8 cellular contexts compared by ENCODE assay signal in the genomic region with DNA sequence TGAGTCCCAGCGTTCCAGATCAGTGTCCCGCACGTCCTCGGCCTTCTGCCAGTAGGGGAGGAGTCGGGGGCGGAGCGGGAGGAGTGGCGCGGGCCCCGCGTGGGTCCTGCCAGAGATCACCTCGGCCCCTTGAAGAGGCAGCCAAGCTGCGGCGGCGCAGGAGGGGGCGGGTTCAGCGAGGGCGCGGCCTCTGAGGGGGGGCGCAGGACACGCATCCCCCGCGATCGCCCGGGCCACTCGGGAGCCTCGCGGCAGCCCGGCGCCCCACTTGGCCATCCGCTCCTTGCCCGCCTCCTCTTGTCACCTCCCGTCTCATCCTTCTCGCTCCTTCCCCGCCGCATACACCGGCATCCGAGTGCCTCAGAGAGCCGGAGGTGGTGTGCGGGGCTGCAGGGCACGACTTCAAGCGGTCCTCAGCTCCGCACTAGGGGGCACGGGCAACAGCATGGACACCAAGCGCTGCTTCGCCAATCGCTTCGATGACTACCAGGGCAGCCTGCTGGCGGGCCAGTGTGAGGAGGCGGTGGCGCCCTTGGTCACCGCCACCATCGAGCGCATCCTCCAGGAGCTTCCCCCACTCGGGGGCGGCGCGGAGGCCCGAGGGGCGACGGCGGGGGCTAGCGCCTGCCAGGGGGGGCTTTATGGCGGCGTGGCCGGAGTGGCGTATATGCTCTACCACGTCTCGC. TPM values are rescaled to one million over a fixed set of nuclear protein-coding genes. Genes with fewer than 3 reads are reported as not detected.
DNase-seq lines count a peak whose midpoint lies in the region; ATAC-seq and TF ChIP-seq lines count a peak whose summit lies in the region.
"Not testable (repeated sequence)": the region's sequence is repeated elsewhere in the genome, so short reads cannot be mapped to it uniquely, and the experiment has no call there.

A gene (plus strand): TSS at position 236 of the 686 bp plus-strand sequence. CDS start 210 bp downstream, at position 446.

- not testable (repeated sequence) for TF ChIP-seq CTCF in PC-9 (conservative IDR thresholded peaks at IDR 0.05); hepatocyte (IDR thresholded peaks at IDR 0.05; ENCODE audit: poor library complexity); nephron (IDR thresholded peaks at IDR 0.05; ENCODE audit: unreplicated experiment in 3 of 3)

- H3K4me3 ChIP-seq in PC-9, result peak within 1 kb of the TSS; percentile 60
- not testable (repeated sequence) for H3K4me3 ChIP-seq in hepatocyte

- BruUV-seq in PC-9 (replicated peaks; lab: Mats Ljungman, UMichigan), result not testable (repeated sequence)

- POLR2A ChIA-PET in PC-9 (lab: Charles Lee; ENCODE audit: unreplicated experiment), result interaction anchor here (0.6 kb wide), 1 partner anchor 115 kb away, joined by 13 read pairs; no protein-coding TSS in a partner anchor

- peak within 1 kb of the TSS; percentile 74 for H2AFZ ChIP-seq in PC-9
- H2AFZ ChIP-seq in hepatocyte, result not testable (repeated sequence)

- DNase-seq in COLO668 (lab: John Stamatoyannopoulos, UW; ENCODE audit: unreplicated experiment) (peak; percentile 25), PC-9 (peak in 1 of 2 experiments; percentile 30), cerebellum (ENCODE audit: low spot score) (peak; percentile 8), hepatocyte (ENCODE audit: low spot score) (peak; percentile 22)
- DNase-seq in activated CD8-positive, alpha-beta memory T cell treated with anti-CD3 and anti-CD28 coated beads, Interleukin-2, amount 50 U/mL, for 48 hours, result peak; percentile 44
- DNase-seq in stimulated activated naive B cell treated with anti-CD40 and anti-IgM and Interleukin-4, amounts not matched to agents 10 μg/mL and 1 μg/mL and 100 μg/mL, for 72 hours, result not testable (repeated sequence)

- not testable (repeated sequence) for H3K9me3 ChIP-seq in PC-9 (ENCODE audit: insufficient read depth, low read depth); hepatocyte (ENCODE audit: low read depth)

- peak within 1 kb of the TSS; percentile 75 to 88 (median 83) for H3K4me3 Mint-ChIP-seq in nephron
- H3K4me3 Mint-ChIP-seq in stimulated activated naive B cell treated with anti-CD40 and anti-IgM and Interleukin-4, amounts not matched to agents 10 μg/mL and 1 μg/mL and 100 μg/mL, for 72 hours, result peak within 1 kb of the TSS; percentile 82 to 83

- H3K9me3 Mint-ChIP-seq in nephron, result peaks cover 12% of the 10 kb centered on the region
- H3K9me3 Mint-ChIP-seq in stimulated activated naive B cell treated with anti-CD40 and anti-IgM and Interleukin-4, amounts not matched to agents 10 μg/mL and 1 μg/mL and 100 μg/mL, for 72 hours, result not testable (repeated sequence)

- not testable (repeated sequence) for H3K4me1 Mint-ChIP-seq in nephron
- peaks cover 2 to 11% of the 10 kb centered on the region in 2 donors for H3K4me1 Mint-ChIP-seq in stimulated activated naive B cell treated with anti-CD40 and anti-IgM and Interleukin-4, amounts not matched to agents 10 μg/mL and 1 μg/mL and 100 μg/mL, for 72 hours

- H3F3A ChIP-seq in PC-9 (ENCODE audit: insufficient read depth, low read depth), result not testable (repeated sequence)

- not testable (repeated sequence) for H3K79me2 ChIP-seq in PC-9 (ENCODE audit: low read depth); hepatocyte

- not testable (repeated sequence) for H3K27me3 ChIP-seq in PC-9 (ENCODE audit: insufficient read depth, low read depth); hepatocyte

- peaks cover 23% of the 10 kb centered on the region for H3K27me3 Mint-ChIP-seq in nephron (ENCODE audit: low read depth)
- H3K27me3 Mint-ChIP-seq in stimulated activated naive B cell treated with anti-CD40 and anti-IgM and Interleukin-4, amounts not matched to agents 10 μg/mL and 1 μg/mL and 100 μg/mL, for 72 hours, result peaks cover 15 to 37% of the 10 kb centered on the region in 2 donors

- H3K4me2 ChIP-seq in PC-9 (peak within 1 kb of the TSS; percentile 82), hepatocyte (peak within 1 kb of the TSS; percentile 75)

- peak; percentile 25 for ATAC-seq in HG03439 (IDR thresholded peaks at IDR 0.05; ENCODE audit: unreplicated experiment)
- ATAC-seq in stimulated activated naive B cell treated with anti-CD40 and anti-IgM and Interleukin-4, amounts not matched to agents 10 μg/mL and 1 μg/mL and 100 μg/mL, for 72 hours (replicated peaks), result peak; percentile 33 to 38

- WGBS in hepatocyte (ENCODE audit: low lambda C conversion rate, missing lambda C conversion rate), result 35% methylated on average over 21 of the region's 69 CpGs

- H3K4me1 ChIP-seq in PC-9 (replicated peaks; ENCODE audit: insufficient read depth), result peaks cover 14% of the 10 kb centered on the region
- H3K4me1 ChIP-seq in hepatocyte (ENCODE audit: insufficient read depth), result not testable (repeated sequence)

- not testable (repeated sequence) for H3K27ac Mint-ChIP-seq in nephron
- H3K27ac Mint-ChIP-seq in stimulated activated naive B cell treated with anti-CD40 and anti-IgM and Interleukin-4, amounts not matched to agents 10 μg/mL and 1 μg/mL and 100 μg/mL, for 72 hours, result peak within 1 kb of the TSS; percentile 54

- H3K36me3 Mint-ChIP-seq in nephron (ENCODE audit: low read depth); stimulated activated naive B cell treated with anti-CD40 and anti-IgM and Interleukin-4, amounts not matched to agents 10 μg/mL and 1 μg/mL and 100 μg/mL, for 72 hours: not testable (repeated sequence)

- H3K36me3 ChIP-seq in PC-9 (ENCODE audit: low read depth); hepatocyte (replicated peaks; ENCODE audit: insufficient read depth, low read depth): not testable (repeated sequence)

- CTCF ChIA-PET in PC-9 (lab: Charles Lee), result interaction anchor here (0.6 kb wide), 1 partner anchor 95 kb away, joined by 3 read pairs; no protein-coding TSS in a partner anchor

- H3K9me2 ChIP-seq in PC-9 (ENCODE audit: insufficient read depth); hepatocyte (replicated peaks; ENCODE audit: insufficient read depth): not testable (repeated sequence)

- H4K20me1 ChIP-seq in PC-9 (ENCODE audit: insufficient read depth); hepatocyte (ENCODE audit: insufficient read depth, poor library complexity, severe bottlenecking): not testable (repeated sequence)

- H3K27ac ChIP-seq in PC-9, result 0 out of 2 replicates have a peak within 1 kb of the TSS, but pooled peaks have one; percentile 26
- not testable (repeated sequence) for H3K27ac ChIP-seq in hepatocyte

- intact Hi-C loops in PC-9 (cut with micrococcal nuclease; ENCODE audit: unreplicated experiment), result loop anchor here (2.0 to 5.0 kb wide), 3 partner anchors 116 to 269 kb away; a partner anchor contains a TSS

RNA-seq across cellular contexts. Expression of the gene that starts here (rescaled TPM):
- total RNA-seq in PC-9 (2021) (0.83 and 1.5 TPM in 2 replicates), cerebellum (2.4 TPM), hepatocyte (0.84 and 0.87 TPM in 2 replicates)
- 0.28 and 0.30 TPM in 2 replicates for polyA plus RNA-seq in hepatocyte

Comparison
In these comparisons a context has a peak if more than half of its experiments do, and no peak if none do; other contexts are left out.
1. Peak in DNase-seq and H3K4me2 ChIP-seq in hepatocyte; RNA of the gene not detected or under 1 TPM.